In genomic region chr15:69855172-69855562, GRCh38 we compare ENCODE assay signal across 26 cellular contexts.
DNase-seq lines count a peak whose midpoint lies in the region; TF ChIP-seq lines count a peak whose summit lies in the region.
"Had no signal": no experiment of that assay in that cellular context is flagged by ENCODE, and none has a peak within 500 bp of the region (broad histone marks: within the 10 kb centered on the region; RNA-seq: fewer than 3 reads in every experiment).

No MANE protein-coding gene starts in this region.

- peak overlapping the region; percentile 50 for H3K4me2 ChIP-seq in BLaER1
- no peak overlapping the region for H3K4me2 ChIP-seq in hepatocyte
- H3K4me2 ChIP-seq in osteoblast (ENCODE audit: insufficient read depth, low read length) = peak overlapping the region; percentile 46

- no peaks in the 10 kb centered on the region for H3K36me3 ChIP-seq in BLaER1
- peaks cover 36% of the 10 kb centered on the region for H3K36me3 ChIP-seq in SJSA1
- no peaks in the 10 kb centered on the region for H3K36me3 ChIP-seq in hepatocyte (replicated peaks; ENCODE audit: insufficient read depth, low read depth)
- H3K36me3 ChIP-seq in osteoblast (ENCODE audit: insufficient read depth, low read length) = no peaks in the 10 kb centered on the region
- H3K36me3 ChIP-seq: BE2C, left lung had no signal

- H3K27me3 ChIP-seq in BLaER1 = peaks cover 99% of the 10 kb centered on the region
- no peaks in the 10 kb centered on the region for H3K27me3 ChIP-seq in SJSA1 (replicated peaks)
- H3K27me3 ChIP-seq in hepatocyte = no peaks in the 10 kb centered on the region
- H3K27me3 ChIP-seq in osteoblast (ENCODE audit: insufficient read depth, low read length) = no peaks in the 10 kb centered on the region
- H3K27me3 ChIP-seq: BE2C had no signal

- H3K9ac ChIP-seq in BLaER1 = no peak overlapping the region
- H3K9ac ChIP-seq: parathyroid adenoma had no signal

- no peaks in the 10 kb centered on the region for H3K9me2 ChIP-seq in hepatocyte (replicated peaks; ENCODE audit: insufficient read depth)

- H3K4me1 ChIP-seq in BLaER1 (peaks cover 38% of the 10 kb centered on the region), SJSA1 (replicated peaks) (peaks cover 58% of the 10 kb centered on the region), hepatocyte (ENCODE audit: insufficient read depth) (peaks cover 26% of the 10 kb centered on the region), osteoblast (ENCODE audit: insufficient read depth, low read length) (peaks cover 39% of the 10 kb centered on the region)
- H3K4me1 ChIP-seq: left lung, parathyroid adenoma had no signal

- no peak overlapping the region for H3K27ac ChIP-seq in BLaER1
- H3K27ac ChIP-seq in SJSA1 = peak overlapping the region; percentile 100
- peak overlapping the region; percentile 56 for H3K27ac ChIP-seq in hepatocyte
- H3K27ac ChIP-seq in osteoblast (ENCODE audit: low read depth, low read length) = peak overlapping the region; percentile 90
- H3K27ac ChIP-seq: coronary artery, left lung, parathyroid adenoma, VCaP had no signal

- WGBS in hepatocyte (ENCODE audit: low lambda C conversion rate, missing lambda C conversion rate) = 75% methylated on average over 8 of the region's 8 CpGs

- H4K20me1 ChIP-seq in BLaER1 (peaks cover 97% of the 10 kb centered on the region), hepatocyte (ENCODE audit: insufficient read depth, poor library complexity, severe bottlenecking) (no peaks in the 10 kb centered on the region), osteoblast (ENCODE audit: insufficient read depth, low read length) (no peaks in the 10 kb centered on the region)

- H3K79me2 ChIP-seq in hepatocyte = no peaks in the 10 kb centered on the region
- no peaks in the 10 kb centered on the region for H3K79me2 ChIP-seq in osteoblast (ENCODE audit: insufficient read depth, low read length)
- H3K79me2 ChIP-seq: parathyroid adenoma had no signal

- no peak overlapping the region for H3K4me3 ChIP-seq in BLaER1
- H3K4me3 ChIP-seq in SJSA1 = peak overlapping the region; percentile 49
- H3K4me3 ChIP-seq in hepatocyte = no peak overlapping the region
- H3K4me3 ChIP-seq in osteoblast (ENCODE audit: insufficient read depth, low read length) = no peak overlapping the region
- H3K4me3 ChIP-seq: coronary artery, left lung had no signal

- H2AFZ ChIP-seq in hepatocyte = no peak overlapping the region
- no peak overlapping the region for H2AFZ ChIP-seq in osteoblast (ENCODE audit: low read length)
- H2AFZ ChIP-seq: parathyroid adenoma had no signal

- no peaks in the 10 kb centered on the region for H3K9me3 ChIP-seq in BLaER1
- no peaks in the 10 kb centered on the region for H3K9me3 ChIP-seq in SJSA1 (replicated peaks)
- no peaks in the 10 kb centered on the region for H3K9me3 ChIP-seq in hepatocyte (ENCODE audit: low read depth)
- no peaks in the 10 kb centered on the region for H3K9me3 ChIP-seq in osteoblast (ENCODE audit: low read depth, low read length)
- H3K9me3 ChIP-seq: BE2C, left lung had no signal

- no peak for DNase-seq in SJSA1 (ENCODE audit: low read depth in 1 of 2, low spot score in 2 of 2)
- DNase-seq in hepatocyte (ENCODE audit: low spot score) = no peak
- no peak for DNase-seq in osteoblast (ENCODE audit: insufficient read length, low spot score, missing footprints)
- DNase-seq in amygdala (lab: John Stamatoyannopoulos, UW) = no peak
- DNase-seq in NCI-H510A (lab: John Stamatoyannopoulos, UW) = no peak
- no peak for DNase-seq in stimulated activated naive CD4-positive, alpha-beta T cell treated with Interleukin-2 at 50 U/mL for 16 hours (lab: John Stamatoyannopoulos, UW)
- DNase-seq in NCI-H1092 treated with DMSO at 0.1 percent for 48 hours (lab: John Stamatoyannopoulos, UW) = no peak
- DNase-seq: activated CD4-positive, alpha-beta T cell treated with anti-CD3 and anti-CD28 coated beads for 4 hours; activated CD8-positive, alpha-beta T cell treated with anti-CD3 and anti-CD28 coated beads, Interleukin-2, amount 10 ng/mL, durations not matched to agents 7 days and 5 days; DMS153; glutamatergic neuron; H7; left lung; midbrain; naive thymus-derived CD4-positive, alpha-beta T cell; NCI-H2081 treated with DMSO at 0.1 percent for 48 hours; NCI-H2227 treated with DMSO at 0.1 percent for 48 hours; NCI-H69; SHP77 treated with DMSO at 0.1 percent for 48 hours; stimulated activated naive CD4-positive, alpha-beta T cell; T1000 had no signal

- TF ChIP-seq CTCF in hepatocyte (IDR thresholded peaks at IDR 0.05; ENCODE audit: poor library complexity) (no peak), osteoblast (IDR thresholded peaks at IDR 0.05; ENCODE audit: extremely low read depth, low read depth, low read length) (no peak)
